Comparison of ENCODE assay signal across 1 cellular context in the genomic region with DNA sequence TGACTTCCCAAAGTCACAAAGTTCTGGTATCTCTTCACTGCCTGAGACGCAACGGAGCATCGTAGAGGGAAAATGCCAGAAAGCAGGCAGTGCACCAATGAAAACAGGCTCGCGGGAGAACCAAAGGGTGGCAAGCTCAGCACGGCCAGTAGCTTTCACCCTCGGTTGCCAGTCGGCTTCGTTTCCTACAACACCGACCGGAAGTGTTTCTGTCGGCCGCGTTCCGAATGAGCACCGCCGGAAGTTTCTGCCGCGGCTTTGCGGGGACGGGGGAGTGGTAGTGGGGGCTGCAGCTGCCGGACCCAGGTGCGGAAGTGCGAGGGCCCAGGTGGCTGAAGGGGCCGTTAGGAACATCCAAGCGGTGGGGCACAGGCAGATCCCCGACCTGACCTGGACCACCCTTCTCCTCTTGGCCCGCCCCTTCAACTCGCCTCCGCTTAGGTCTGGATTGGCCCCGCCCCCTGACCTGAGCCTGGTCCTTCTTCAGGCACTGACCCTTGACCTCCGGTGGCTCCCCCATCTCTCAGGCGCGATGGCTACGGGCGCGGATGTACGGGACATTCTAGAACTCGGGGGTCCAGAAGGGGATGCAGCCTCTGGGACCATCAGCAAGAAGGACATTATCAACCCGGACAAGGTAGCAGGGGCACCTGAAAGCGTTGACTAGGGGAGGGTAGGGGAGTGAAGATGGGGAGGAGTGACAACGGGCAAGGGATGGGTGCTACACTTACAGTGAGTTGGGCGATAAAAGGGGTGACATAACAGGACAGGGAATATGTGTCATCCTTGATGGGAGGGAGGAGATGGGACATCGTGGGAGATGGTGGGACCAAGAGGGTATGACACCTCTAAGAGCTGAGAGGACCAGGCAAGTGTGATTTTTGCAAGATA.
A peak's percentile ranks its signal among the peaks of the same experiment; 100 is the strongest.
TF ChIP-seq lines count a peak whose summit lies in the region.

A gene with protein sequence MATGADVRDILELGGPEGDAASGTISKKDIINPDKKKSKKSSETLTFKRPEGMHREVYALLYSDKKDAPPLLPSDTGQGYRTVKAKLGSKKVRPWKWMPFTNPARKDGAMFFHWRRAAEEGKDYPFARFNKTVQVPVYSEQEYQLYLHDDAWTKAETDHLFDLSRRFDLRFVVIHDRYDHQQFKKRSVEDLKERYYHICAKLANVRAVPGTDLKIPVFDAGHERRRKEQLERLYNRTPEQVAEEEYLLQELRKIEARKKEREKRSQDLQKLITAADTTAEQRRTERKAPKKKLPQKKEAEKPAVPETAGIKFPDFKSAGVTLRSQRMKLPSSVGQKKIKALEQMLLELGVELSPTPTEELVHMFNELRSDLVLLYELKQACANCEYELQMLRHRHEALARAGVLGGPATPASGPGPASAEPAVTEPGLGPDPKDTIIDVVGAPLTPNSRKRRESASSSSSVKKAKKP (plus strand): TSS at position 250 of the 891 bp plus-strand sequence. CDS start 283 bp downstream, at position 533.

TF ChIP-seq in HepG2, 621 proteins besides CTCF, POLR2A, EP300 and RAD21 (continued from another document and continues in another):
- TF ChIP-seq PITX1 (CRISPR knock-in tag; IDR thresholded peaks at IDR 0.05): peak; percentile 13; the same call in 1 of the 2 replicates
- no peak for TF ChIP-seq CC2D1A (CRISPR knock-in tag; IDR thresholded peaks at IDR 0.05)
- TF ChIP-seq ZNF224 (CRISPR knock-in tag; IDR thresholded peaks at IDR 0.05): 0 out of 2 replicates have a peak, but pooled peaks have one; percentile 65
- TF ChIP-seq ZNF383 (CRISPR knock-in tag; IDR thresholded peaks at IDR 0.05; ENCODE audit: borderline replicate concordance): 0 out of 2 replicates have a peak, but pooled peaks have one; percentile 74
- TF ChIP-seq SIN3A (IDR thresholded peaks at IDR 0.05; ENCODE audit: borderline replicate concordance, low read depth, low read length): peak; percentile 84
- no peak for TF ChIP-seq DNMT1 (CRISPR knock-in tag; IDR thresholded peaks at IDR 0.05)
- TF ChIP-seq, protein P1, sequence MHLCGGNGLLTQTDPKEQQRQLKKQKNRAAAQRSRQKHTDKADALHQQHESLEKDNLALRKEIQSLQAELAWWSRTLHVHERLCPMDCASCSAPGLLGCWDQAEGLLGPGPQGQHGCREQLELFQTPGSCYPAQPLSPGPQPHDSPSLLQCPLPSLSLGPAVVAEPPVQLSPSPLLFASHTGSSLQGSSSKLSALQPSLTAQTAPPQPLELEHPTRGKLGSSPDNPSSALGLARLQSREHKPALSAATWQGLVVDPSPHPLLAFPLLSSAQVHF (CRISPR knock-in tag; IDR thresholded peaks at IDR 0.05): no peak
- TF ChIP-seq, protein P2, sequence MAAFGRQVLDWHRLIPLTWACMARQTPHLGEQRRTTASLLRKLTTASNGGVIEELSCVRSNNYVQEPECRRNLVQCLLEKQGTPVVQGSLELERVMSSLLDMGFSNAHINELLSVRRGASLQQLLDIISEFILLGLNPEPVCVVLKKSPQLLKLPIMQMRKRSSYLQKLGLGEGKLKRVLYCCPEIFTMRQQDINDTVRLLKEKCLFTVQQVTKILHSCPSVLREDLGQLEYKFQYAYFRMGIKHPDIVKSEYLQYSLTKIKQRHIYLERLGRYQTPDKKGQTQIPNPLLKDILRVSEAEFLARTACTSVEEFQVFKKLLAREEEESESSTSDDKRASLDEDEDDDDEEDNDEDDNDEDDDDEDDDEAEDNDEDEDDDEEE (CRISPR knock-in tag; IDR thresholded peaks at IDR 0.05): no peak
- peak; percentile 72; the same call in 1 of the 2 replicates for TF ChIP-seq CBFB (CRISPR knock-in tag; IDR thresholded peaks at IDR 0.05)
- TF ChIP-seq, protein P3, sequence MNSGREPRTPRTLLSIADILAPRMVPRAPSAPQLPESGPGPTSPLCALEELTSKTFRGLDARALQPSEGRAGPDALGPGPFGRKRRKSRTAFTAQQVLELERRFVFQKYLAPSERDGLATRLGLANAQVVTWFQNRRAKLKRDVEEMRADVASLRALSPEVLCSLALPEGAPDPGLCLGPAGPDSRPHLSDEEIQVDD (CRISPR knock-in tag; IDR thresholded peaks at IDR 0.05; ENCODE audit: borderline replicate concordance): no peak
- no peak for TF ChIP-seq ELF4 (CRISPR knock-in tag; IDR thresholded peaks at IDR 0.05; ENCODE audit: borderline replicate concordance)
- peak; percentile 66 for TF ChIP-seq ZNF781 (CRISPR knock-in tag; IDR thresholded peaks at IDR 0.05; ENCODE audit: borderline replicate concordance, not compliant biosample characterization)
- peak in 1 of 2 experiments; percentile 83; a peak in 2 of 4 replicates for TF ChIP-seq KLF16 (CRISPR knock-in tag; IDR thresholded peaks at IDR 0.05)
- TF ChIP-seq MEIS1 (CRISPR knock-in tag; IDR thresholded peaks at IDR 0.05; ENCODE audit: borderline replicate concordance): no peak
- TF ChIP-seq ZNF75D (CRISPR knock-in tag; IDR thresholded peaks at IDR 0.05; ENCODE audit: borderline replicate concordance): no peak
- TF ChIP-seq GATAD1 (CRISPR knock-in tag; IDR thresholded peaks at IDR 0.05): peak; percentile 95
- TF ChIP-seq NR2F1 (CRISPR knock-in tag; IDR thresholded peaks at IDR 0.05): peak in 1 of 2 experiments; percentile 8; a peak in 2 of 4 replicates
- TF ChIP-seq, protein P4, sequence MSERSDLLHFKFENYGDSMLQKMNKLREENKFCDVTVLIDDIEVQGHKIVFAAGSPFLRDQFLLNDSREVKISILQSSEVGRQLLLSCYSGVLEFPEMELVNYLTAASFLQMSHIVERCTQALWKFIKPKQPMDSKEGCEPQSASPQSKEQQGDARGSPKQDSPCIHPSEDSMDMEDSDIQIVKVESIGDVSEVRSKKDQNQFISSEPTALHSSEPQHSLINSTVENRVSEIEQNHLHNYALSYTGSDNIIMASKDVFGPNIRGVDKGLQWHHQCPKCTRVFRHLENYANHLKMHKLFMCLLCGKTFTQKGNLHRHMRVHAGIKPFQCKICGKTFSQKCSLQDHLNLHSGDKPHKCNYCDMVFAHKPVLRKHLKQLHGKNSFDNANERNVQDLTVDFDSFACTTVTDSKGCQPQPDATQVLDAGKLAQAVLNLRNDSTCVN (CRISPR knock-in tag; IDR thresholded peaks at IDR 0.05; ENCODE audit: borderline replicate concordance): no peak; the same call in 1 of the 2 replicates
- TF ChIP-seq, protein P5, sequence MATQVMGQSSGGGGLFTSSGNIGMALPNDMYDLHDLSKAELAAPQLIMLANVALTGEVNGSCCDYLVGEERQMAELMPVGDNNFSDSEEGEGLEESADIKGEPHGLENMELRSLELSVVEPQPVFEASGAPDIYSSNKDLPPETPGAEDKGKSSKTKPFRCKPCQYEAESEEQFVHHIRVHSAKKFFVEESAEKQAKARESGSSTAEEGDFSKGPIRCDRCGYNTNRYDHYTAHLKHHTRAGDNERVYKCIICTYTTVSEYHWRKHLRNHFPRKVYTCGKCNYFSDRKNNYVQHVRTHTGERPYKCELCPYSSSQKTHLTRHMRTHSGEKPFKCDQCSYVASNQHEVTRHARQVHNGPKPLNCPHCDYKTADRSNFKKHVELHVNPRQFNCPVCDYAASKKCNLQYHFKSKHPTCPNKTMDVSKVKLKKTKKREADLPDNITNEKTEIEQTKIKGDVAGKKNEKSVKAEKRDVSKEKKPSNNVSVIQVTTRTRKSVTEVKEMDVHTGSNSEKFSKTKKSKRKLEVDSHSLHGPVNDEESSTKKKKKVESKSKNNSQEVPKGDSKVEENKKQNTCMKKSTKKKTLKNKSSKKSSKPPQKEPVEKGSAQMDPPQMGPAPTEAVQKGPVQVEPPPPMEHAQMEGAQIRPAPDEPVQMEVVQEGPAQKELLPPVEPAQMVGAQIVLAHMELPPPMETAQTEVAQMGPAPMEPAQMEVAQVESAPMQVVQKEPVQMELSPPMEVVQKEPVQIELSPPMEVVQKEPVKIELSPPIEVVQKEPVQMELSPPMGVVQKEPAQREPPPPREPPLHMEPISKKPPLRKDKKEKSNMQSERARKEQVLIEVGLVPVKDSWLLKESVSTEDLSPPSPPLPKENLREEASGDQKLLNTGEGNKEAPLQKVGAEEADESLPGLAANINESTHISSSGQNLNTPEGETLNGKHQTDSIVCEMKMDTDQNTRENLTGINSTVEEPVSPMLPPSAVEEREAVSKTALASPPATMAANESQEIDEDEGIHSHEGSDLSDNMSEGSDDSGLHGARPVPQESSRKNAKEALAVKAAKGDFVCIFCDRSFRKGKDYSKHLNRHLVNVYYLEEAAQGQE (IDR thresholded peaks at IDR 0.05; ENCODE audit: borderline replicate concordance in 1 of 2, low read depth in 1 of 2, low read length in 2 of 2): peak in 1 of 2 experiments; percentile 48; a peak in 1 of 4 replicates
- TF ChIP-seq, protein P6, sequence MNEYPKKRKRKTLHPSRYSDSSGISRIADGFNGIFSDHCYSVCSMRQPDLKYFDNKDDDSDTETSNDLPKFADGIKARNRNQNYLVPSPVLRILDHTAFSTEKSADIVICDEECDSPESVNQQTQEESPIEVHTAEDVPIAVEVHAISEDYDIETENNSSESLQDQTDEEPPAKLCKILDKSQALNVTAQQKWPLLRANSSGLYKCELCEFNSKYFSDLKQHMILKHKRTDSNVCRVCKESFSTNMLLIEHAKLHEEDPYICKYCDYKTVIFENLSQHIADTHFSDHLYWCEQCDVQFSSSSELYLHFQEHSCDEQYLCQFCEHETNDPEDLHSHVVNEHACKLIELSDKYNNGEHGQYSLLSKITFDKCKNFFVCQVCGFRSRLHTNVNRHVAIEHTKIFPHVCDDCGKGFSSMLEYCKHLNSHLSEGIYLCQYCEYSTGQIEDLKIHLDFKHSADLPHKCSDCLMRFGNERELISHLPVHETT (CRISPR knock-in tag; conservative IDR thresholded peaks at IDR 0.05): peak; percentile 75; the same call in 1 of the 2 replicates
- TF ChIP-seq TBX2 (CRISPR knock-in tag; IDR thresholded peaks at IDR 0.05; ENCODE audit: borderline replicate concordance): no peak; the same call in 1 of the 2 replicates
- TF ChIP-seq, protein P7, sequence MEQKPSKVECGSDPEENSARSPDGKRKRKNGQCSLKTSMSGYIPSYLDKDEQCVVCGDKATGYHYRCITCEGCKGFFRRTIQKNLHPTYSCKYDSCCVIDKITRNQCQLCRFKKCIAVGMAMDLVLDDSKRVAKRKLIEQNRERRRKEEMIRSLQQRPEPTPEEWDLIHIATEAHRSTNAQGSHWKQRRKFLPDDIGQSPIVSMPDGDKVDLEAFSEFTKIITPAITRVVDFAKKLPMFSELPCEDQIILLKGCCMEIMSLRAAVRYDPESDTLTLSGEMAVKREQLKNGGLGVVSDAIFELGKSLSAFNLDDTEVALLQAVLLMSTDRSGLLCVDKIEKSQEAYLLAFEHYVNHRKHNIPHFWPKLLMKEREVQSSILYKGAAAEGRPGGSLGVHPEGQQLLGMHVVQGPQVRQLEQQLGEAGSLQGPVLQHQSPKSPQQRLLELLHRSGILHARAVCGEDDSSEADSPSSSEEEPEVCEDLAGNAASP (CRISPR knock-in tag; IDR thresholded peaks at IDR 0.05; ENCODE audit: borderline replicate concordance): peak; percentile 81; the same call in 1 of the 2 replicates
- TF ChIP-seq, protein P8, sequence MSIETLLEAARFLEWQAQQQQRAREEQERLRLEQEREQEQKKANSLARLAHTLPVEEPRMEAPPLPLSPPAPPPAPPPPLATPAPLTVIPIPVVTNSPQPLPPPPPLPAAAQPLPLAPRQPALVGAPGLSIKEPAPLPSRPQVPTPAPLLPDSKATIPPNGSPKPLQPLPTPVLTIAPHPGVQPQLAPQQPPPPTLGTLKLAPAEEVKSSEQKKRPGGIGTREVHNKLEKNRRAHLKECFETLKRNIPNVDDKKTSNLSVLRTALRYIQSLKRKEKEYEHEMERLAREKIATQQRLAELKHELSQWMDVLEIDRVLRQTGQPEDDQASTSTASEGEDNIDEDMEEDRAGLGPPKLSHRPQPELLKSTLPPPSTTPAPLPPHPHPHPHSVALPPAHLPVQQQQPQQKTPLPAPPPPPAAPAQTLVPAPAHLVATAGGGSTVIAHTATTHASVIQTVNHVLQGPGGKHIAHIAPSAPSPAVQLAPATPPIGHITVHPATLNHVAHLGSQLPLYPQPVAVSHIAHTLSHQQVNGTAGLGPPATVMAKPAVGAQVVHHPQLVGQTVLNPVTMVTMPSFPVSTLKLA (IDR thresholded peaks at IDR 0.05): no peak
- TF ChIP-seq ZNF549 (CRISPR knock-in tag; IDR thresholded peaks at IDR 0.05): no peak
- TF ChIP-seq MAFF (IDR thresholded peaks at IDR 0.05; ENCODE audit: low read depth, low read length): 0 out of 2 replicates have a peak, but pooled peaks have one; percentile 24
- TF ChIP-seq, protein P9, sequence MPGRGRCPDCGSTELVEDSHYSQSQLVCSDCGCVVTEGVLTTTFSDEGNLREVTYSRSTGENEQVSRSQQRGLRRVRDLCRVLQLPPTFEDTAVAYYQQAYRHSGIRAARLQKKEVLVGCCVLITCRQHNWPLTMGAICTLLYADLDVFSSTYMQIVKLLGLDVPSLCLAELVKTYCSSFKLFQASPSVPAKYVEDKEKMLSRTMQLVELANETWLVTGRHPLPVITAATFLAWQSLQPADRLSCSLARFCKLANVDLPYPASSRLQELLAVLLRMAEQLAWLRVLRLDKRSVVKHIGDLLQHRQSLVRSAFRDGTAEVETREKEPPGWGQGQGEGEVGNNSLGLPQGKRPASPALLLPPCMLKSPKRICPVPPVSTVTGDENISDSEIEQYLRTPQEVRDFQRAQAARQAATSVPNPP (CRISPR knock-in tag; IDR thresholded peaks at IDR 0.05): no peak
- TF ChIP-seq, protein P10, sequence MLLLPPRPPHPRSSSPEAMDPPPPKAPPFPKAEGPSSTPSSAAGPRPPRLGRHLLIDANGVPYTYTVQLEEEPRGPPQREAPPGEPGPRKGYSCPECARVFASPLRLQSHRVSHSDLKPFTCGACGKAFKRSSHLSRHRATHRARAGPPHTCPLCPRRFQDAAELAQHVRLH (CRISPR knock-in tag; IDR thresholded peaks at IDR 0.05; ENCODE audit: borderline replicate concordance, low read depth): peak; percentile 94
- TF ChIP-seq, protein P11, sequence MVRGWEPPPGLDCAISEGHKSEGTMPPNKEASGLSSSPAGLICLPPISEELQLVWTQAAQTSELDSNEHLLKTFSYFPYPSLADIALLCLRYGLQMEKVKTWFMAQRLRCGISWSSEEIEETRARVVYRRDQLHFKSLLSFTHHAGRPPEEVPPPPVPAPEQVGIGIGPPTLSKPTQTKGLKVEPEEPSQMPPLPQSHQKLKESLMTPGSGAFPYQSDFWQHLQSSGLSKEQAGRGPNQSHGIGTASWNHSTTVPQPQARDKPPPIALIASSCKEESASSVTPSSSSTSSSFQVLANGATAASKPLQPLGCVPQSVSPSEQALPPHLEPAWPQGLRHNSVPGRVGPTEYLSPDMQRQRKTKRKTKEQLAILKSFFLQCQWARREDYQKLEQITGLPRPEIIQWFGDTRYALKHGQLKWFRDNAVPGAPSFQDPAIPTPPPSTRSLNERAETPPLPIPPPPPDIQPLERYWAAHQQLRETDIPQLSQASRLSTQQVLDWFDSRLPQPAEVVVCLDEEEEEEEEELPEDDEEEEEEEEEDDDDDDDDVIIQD (CRISPR knock-in tag; IDR thresholded peaks at IDR 0.05; ENCODE audit: low read depth): no peak
- no peak for TF ChIP-seq ZNF251 (CRISPR knock-in tag; IDR thresholded peaks at IDR 0.05)
